1 cellular context compared by ENCODE assay signal in the genomic region with DNA sequence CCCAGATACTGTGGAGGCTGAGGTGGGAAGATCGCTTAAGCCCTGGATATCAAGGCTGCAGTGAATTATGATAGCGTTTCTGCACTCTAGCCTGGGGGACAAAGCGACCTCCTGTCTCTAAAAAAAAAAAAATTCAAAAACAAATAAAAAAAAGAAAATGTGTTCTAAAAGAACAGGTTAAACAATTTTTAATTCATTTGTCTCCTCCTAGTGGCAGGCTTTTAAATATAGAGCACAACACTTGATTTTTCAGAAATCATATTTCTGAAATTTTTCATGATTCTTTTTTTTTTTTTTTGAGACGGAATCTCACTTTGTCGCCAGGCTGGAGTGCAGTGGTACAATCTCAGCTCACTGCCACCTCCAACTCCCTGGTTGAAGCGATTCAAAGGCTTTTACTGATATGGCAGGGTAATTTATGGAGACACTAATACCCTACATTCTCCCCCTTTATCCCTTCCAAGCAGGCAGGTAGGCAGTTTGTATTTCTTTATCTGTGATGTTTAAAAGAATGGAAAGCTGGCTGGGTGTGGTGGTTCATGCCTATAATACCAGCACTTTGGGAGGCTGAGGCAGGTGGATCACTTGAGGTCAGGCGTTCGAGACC.
TF ChIP-seq lines count a peak whose summit lies in the region.

No MANE protein-coding gene starts in this region.

TF ChIP-seq in GM23338, 12 proteins besides CTCF, POLR2A, EP300 and RAD21 (continued from another document):
- TF ChIP-seq, protein P1, sequence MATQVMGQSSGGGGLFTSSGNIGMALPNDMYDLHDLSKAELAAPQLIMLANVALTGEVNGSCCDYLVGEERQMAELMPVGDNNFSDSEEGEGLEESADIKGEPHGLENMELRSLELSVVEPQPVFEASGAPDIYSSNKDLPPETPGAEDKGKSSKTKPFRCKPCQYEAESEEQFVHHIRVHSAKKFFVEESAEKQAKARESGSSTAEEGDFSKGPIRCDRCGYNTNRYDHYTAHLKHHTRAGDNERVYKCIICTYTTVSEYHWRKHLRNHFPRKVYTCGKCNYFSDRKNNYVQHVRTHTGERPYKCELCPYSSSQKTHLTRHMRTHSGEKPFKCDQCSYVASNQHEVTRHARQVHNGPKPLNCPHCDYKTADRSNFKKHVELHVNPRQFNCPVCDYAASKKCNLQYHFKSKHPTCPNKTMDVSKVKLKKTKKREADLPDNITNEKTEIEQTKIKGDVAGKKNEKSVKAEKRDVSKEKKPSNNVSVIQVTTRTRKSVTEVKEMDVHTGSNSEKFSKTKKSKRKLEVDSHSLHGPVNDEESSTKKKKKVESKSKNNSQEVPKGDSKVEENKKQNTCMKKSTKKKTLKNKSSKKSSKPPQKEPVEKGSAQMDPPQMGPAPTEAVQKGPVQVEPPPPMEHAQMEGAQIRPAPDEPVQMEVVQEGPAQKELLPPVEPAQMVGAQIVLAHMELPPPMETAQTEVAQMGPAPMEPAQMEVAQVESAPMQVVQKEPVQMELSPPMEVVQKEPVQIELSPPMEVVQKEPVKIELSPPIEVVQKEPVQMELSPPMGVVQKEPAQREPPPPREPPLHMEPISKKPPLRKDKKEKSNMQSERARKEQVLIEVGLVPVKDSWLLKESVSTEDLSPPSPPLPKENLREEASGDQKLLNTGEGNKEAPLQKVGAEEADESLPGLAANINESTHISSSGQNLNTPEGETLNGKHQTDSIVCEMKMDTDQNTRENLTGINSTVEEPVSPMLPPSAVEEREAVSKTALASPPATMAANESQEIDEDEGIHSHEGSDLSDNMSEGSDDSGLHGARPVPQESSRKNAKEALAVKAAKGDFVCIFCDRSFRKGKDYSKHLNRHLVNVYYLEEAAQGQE (IDR thresholded peaks at IDR 0.05; ENCODE audit: unreplicated experiment): no peak
- no peak for TF ChIP-seq ZNF114 (CRISPR knock-in tag; IDR thresholded peaks at IDR 0.05)
- TF ChIP-seq, protein P2, sequence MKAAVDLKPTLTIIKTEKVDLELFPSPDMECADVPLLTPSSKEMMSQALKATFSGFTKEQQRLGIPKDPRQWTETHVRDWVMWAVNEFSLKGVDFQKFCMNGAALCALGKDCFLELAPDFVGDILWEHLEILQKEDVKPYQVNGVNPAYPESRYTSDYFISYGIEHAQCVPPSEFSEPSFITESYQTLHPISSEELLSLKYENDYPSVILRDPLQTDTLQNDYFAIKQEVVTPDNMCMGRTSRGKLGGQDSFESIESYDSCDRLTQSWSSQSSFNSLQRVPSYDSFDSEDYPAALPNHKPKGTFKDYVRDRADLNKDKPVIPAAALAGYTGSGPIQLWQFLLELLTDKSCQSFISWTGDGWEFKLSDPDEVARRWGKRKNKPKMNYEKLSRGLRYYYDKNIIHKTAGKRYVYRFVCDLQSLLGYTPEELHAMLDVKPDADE (IDR thresholded peaks at IDR 0.05): no peak
TF ChIP-seq in GM23338: peak in this region for 0.
